Comparison of ENCODE assay signal across 1 cellular context in genomic region chr4:189124149-189124758, GRCh38.
TF ChIP-seq lines count a peak whose summit lies in the region.

No MANE protein-coding gene starts in this region.

TF ChIP-seq in liver, 16 proteins besides CTCF, POLR2A, EP300 and RAD21 (continued from another document):
- no peak for TF ChIP-seq ATF3 (IDR thresholded peaks at IDR 0.05)
- TF ChIP-seq NR2F2 (IDR thresholded peaks at IDR 0.05) = no peak
- TF ChIP-seq, protein P1, sequence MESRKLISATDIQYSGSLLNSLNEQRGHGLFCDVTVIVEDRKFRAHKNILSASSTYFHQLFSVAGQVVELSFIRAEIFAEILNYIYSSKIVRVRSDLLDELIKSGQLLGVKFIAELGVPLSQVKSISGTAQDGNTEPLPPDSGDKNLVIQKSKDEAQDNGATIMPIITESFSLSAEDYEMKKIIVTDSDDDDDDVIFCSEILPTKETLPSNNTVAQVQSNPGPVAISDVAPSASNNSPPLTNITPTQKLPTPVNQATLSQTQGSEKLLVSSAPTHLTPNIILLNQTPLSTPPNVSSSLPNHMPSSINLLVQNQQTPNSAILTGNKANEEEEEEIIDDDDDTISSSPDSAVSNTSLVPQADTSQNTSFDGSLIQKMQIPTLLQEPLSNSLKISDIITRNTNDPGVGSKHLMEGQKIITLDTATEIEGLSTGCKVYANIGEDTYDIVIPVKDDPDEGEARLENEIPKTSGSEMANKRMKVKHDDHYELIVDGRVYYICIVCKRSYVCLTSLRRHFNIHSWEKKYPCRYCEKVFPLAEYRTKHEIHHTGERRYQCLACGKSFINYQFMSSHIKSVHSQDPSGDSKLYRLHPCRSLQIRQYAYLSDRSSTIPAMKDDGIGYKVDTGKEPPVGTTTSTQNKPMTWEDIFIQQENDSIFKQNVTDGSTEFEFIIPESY (IDR thresholded peaks at IDR 0.05) = no peak
- TF ChIP-seq HNF4A (conservative IDR thresholded peaks at IDR 0.05) = no peak
- no peak for TF ChIP-seq EGR1 (IDR thresholded peaks at IDR 0.05; ENCODE audit: low read depth in 2 of 2)
- TF ChIP-seq RXRA (IDR thresholded peaks at IDR 0.05) = no peak
- TF ChIP-seq FOXA1 (IDR thresholded peaks at IDR 0.05) = no peak
